ENCODE assay signal across 8 cellular contexts in the genomic region with DNA sequence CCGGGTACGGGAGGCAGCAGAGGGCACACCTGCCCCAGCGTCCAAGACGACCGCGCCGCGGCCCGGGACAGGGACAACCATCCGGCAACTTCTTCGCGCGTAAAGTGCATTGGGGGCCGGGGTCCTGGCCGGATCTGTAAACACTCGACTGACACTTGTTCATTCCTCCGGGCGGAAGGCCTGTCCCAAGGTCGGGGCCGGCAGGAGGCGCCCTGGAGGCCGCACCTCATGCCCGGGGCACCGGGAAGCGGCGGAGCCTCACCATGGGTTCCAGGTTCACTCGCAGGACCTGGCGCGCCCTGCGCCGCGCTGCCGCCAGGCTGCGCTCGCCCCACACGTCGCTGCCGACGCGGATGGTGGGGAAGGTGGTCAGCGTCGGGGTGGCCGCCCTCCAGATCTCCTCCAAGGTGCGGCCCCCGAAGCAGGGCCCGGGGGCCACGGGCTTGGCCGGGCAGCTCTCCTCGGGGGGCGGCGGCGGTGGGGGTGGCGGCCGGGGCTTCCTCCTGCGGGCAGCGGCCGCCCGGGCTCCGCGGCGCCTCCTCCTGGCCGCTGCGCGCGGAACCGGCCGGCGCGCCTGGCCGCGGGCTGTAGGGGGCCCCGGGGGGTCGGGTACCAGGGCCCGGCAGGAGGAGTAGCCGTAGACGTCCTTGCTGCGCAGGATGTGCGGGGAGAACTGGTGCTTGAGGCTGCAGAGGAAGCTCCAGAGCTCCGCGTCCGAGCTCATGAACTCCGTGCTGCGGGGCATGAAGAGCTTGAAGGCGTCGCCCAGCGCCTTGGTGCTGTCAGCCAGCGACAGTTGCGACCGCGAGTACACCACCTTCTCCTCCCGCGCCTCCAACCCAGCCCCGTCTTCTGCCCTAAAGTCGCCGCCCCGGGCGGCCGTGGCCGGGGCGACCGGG. TPM values are rescaled to one million over a fixed set of nuclear protein-coding genes. Genes with fewer than 3 reads are reported as not detected.
A peak's percentile ranks its signal among the peaks of the same experiment; 100 is the strongest.
DNase-seq lines count a peak whose midpoint lies in the region; ATAC-seq and TF ChIP-seq lines count a peak whose summit lies in the region.

No MANE protein-coding gene starts in this region.

- peak; percentile 68 for ATAC-seq in GM18511 (IDR thresholded peaks at IDR 0.05; ENCODE audit: unreplicated experiment)
- peak; percentile 63 for ATAC-seq in HG03025 (IDR thresholded peaks at IDR 0.05; ENCODE audit: low FRiP score, unreplicated experiment)
- peak; percentile 72 for ATAC-seq in activated CD4-positive, alpha-beta T cell treated with anti-CD3 and anti-CD28 coated beads for 36 hours
- ATAC-seq in left lung = peak; percentile 85

- H3K4me1 ChIP-seq in left lung = peaks cover 0 to 30% of the 10 kb centered on the region in 2 donors

- H3K27ac ChIP-seq in left lung = peak overlapping the region; percentile 97 to 98

- no peaks in the 10 kb centered on the region for H3K9me3 Mint-ChIP-seq in activated CD4-positive, alpha-beta T cell treated with anti-CD3 and anti-CD28 coated beads for 36 hours (ENCODE audit: low read depth)

- POLR2A ChIA-PET in AG04449 (lab: Yijun Ruan, JAX) = interaction anchor here (0.6 to 1.0 kb wide), 4 partner anchors 76 to 119 kb away, joined by 3 read pairs; no protein-coding TSS in a partner anchor
- POLR2A ChIA-PET in activated CD4-positive, alpha-beta T cell treated with anti-CD3 and anti-CD28 coated beads for 36 hours (lab: Charles Lee) = interaction anchor here (0.6 to 1.0 kb wide), 3 partner anchors 108 to 374 kb away, joined by 3 read pairs; no protein-coding TSS in a partner anchor

- TF ChIP-seq CTCF in AG04449 (IDR thresholded peaks at IDR 0.05; ENCODE audit: insufficient read depth, low read length, missing control alignments) (peak; percentile 82), left lung (IDR thresholded peaks at IDR 0.05) (peak; percentile 66 to 84)

- H3K36me3 Mint-ChIP-seq in activated CD4-positive, alpha-beta T cell treated with anti-CD3 and anti-CD28 coated beads for 36 hours (ENCODE audit: low read depth) = peaks cover 5% of the 10 kb centered on the region

- H3K4me1 Mint-ChIP-seq in activated CD4-positive, alpha-beta T cell treated with anti-CD3 and anti-CD28 coated beads for 36 hours = peaks cover 31% of the 10 kb centered on the region

- no peak for DNase-seq in AG04449 (ENCODE audit: low read depth, low spot score)
- DNase-seq in NCI-H2171 (lab: John Stamatoyannopoulos, UW) = peak; percentile 34
- DNase-seq in activated CD4-positive, alpha-beta T cell treated with anti-CD3 and anti-CD28 coated beads for 36 hours = peak; percentile 92
- peak; percentile 19 for DNase-seq in cortex of kidney (lab: John Stamatoyannopoulos, UW)
- DNase-seq in left lung = peak; percentile 84 to 97
- peak; percentile 86 for DNase-seq in stimulated activated CD4-positive, alpha-beta T cell treated with anti-CD3 and anti-CD28 coated beads, Interleukin-4, amount 100 ng/mL, for 24 hours

- no peaks in the 10 kb centered on the region for H3K27me3 Mint-ChIP-seq in activated CD4-positive, alpha-beta T cell treated with anti-CD3 and anti-CD28 coated beads for 36 hours

- H3K4me3 Mint-ChIP-seq in activated CD4-positive, alpha-beta T cell treated with anti-CD3 and anti-CD28 coated beads for 36 hours = peak overlapping the region; percentile 86

- peak overlapping the region; percentile 94 for H3K27ac Mint-ChIP-seq in activated CD4-positive, alpha-beta T cell treated with anti-CD3 and anti-CD28 coated beads for 36 hours

- H3K4me3 ChIP-seq in AG04449 (ENCODE audit: low read depth, low read length) (peak overlapping the region; percentile 83), left lung (peak overlapping the region; percentile 77 to 82)

- H3K9me3 ChIP-seq in left lung = no peaks in the 10 kb centered on the region

- no peaks in the 10 kb centered on the region for H3K27me3 ChIP-seq in left lung

- H3K36me3 ChIP-seq in left lung = no peaks in the 10 kb centered on the region

- intact Hi-C loops in activated CD4-positive, alpha-beta T cell treated with anti-CD3 and anti-CD28 coated beads for 36 hours (cut with DNase I, micrococcal nuclease) = loop anchor here (1.0 to 10.0 kb wide), 16 partner anchors 58 to 1231 kb away; a partner anchor contains a TSS
- intact Hi-C loops in left lung (cut with DNase I) = loop anchor here in 1 of 2 donors (5.0 kb wide), 1 partner anchor 77 kb away; no protein-coding TSS in a partner anchor

- CTCF ChIA-PET in AG04449 (lab: Yijun Ruan, JAX) = interaction anchor here (0.6 to 4.7 kb wide), 40 partner anchors 10 to 483 kb away, joined by 3 to 89 read pairs (median 5); no protein-coding TSS in a partner anchor
- CTCF ChIA-PET in activated CD4-positive, alpha-beta T cell treated with anti-CD3 and anti-CD28 coated beads for 36 hours (lab: Charles Lee) = interaction anchor here (0.6 to 5.3 kb wide), 26 partner anchors 8 to 484 kb away, joined by 3 to 92 read pairs (median 4); no protein-coding TSS in a partner anchor

RNA-seq across cellular contexts. Expression of a gene that starts 0.7 kb away (rescaled TPM):
- total RNA-seq in activated CD4-positive, alpha-beta T cell treated with anti-CD3 and anti-CD28 coated beads for 36 hours = 10 to 100 TPM; 16.0 to 18.6 TPM
- 10 to 100 TPM; 20.2 to 27.1 TPM for total RNA-seq in left lung
